Comparison of ENCODE assay signal across 10 cellular contexts in the genomic region with DNA sequence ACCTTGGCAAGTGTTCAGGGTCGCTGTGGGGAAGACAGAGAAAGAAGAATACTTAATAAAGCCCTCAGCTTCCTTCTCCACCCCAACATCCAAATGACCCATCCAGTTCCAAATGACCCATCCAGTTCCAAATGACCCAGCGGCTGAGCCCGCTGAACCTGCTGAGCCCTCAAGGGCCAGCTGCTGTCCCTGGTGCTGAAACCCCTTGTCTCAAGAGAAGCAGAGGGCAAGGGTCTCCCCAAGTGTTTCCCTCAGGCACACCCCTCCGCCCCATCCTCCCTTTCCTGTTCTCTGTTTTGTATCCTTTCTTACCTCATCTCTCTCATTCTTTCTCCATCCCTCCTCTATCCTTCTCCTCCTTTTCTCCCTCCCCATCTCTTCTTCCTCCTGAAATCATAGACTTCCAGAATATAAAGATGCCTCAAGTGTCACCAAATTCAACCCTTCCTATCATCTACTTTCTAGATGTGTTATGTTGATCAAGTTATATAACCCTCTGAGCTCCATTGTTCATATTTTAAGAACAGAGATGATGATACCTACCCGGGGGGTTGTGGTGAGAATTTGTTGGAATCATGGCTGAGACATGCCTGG. TPM values are rescaled to one million over a fixed set of nuclear protein-coding genes. Genes with fewer than 3 reads are reported as not detected.
DNase-seq lines count a peak whose midpoint lies in the region; ATAC-seq, FAIRE-seq and TF ChIP-seq lines count a peak whose summit lies in the region.
"Had no signal": no experiment of that assay in that cellular context is flagged by ENCODE, and none has a peak within 500 bp of the region (broad histone marks: within the 10 kb centered on the region; RNA-seq: fewer than 3 reads in every experiment).

No MANE protein-coding gene starts in this region.

- no peaks in the 10 kb centered on the region for H3K4me1 ChIP-seq in K562 (replicated peaks in 1 of 2; ENCODE audit: control insufficient read depth in 2 of 2, insufficient read depth in 2 of 2, low read length in 2 of 2)
- H3K4me1 ChIP-seq in esophagus squamous epithelium: no peaks in the 10 kb centered on the region

- FAIRE-seq in K562 (lab: Jason Lieb, UNC): no peak

- H3K27me3 ChIP-seq in K562 (ENCODE audit: control insufficient read depth in 2 of 2, insufficient read depth in 2 of 2, low read length in 2 of 2) (peaks cover 1 to 25% of the 10 kb centered on the region in 2 experiments; a peak in 2 of 5 replicates), esophagus squamous epithelium (peaks cover 0 to 88% (median 0%) of the 10 kb centered on the region in 4 donors)

- H3K27me3 Mint-ChIP-seq in activated CD4-positive, alpha-beta T cell treated with anti-CD3 and anti-CD28 coated beads, Interleukin-2, amount 10 ng/mL, durations not matched to agents 24 days and 14 days: peaks cover 9% of the 10 kb centered on the region

- WGBS in K562 (ENCODE audit: insufficient coverage, low coverage, missing lambda C conversion rate): 0% methylated on average over 5 of the region's 5 CpGs
- WGBS in esophagus squamous epithelium, 2 donors: 38 to 39% methylated on average over 5 of the region's 5 CpGs

- H3K9me1 ChIP-seq in K562 (ENCODE audit: control insufficient read depth, insufficient read depth, low read length): peaks cover 3% of the 10 kb centered on the region

- no peak for TF ChIP-seq RAD21 in K562 (CRISPR knock-in tag; conservative IDR thresholded peaks at IDR 0.05 in 1 of 2, IDR thresholded peaks at IDR 0.05 in 1 of 2)

- H3K4me3 Mint-ChIP-seq in activated CD4-positive, alpha-beta T cell treated with anti-CD3 and anti-CD28 coated beads, Interleukin-2, amount 10 ng/mL, durations not matched to agents 24 days and 14 days: no peak overlapping the region

- ATAC-seq in K562: no peak

- no peak overlapping the region for H3K27ac Mint-ChIP-seq in activated CD4-positive, alpha-beta T cell treated with anti-CD3 and anti-CD28 coated beads, Interleukin-2, amount 10 ng/mL, durations not matched to agents 24 days and 14 days

- H3K27ac ChIP-seq in K562 (ENCODE audit: extremely low read depth, low read depth, low read length): no peak overlapping the region
- H3K27ac ChIP-seq in esophagus squamous epithelium: no peak overlapping the region

- H3K9me3 ChIP-seq in K562 (replicated peaks; ENCODE audit: control insufficient read depth, insufficient read depth, low read depth, low read length) (no peaks in the 10 kb centered on the region), esophagus squamous epithelium (no peaks in the 10 kb centered on the region)

- POLR2A ChIA-PET in K562 (lab: Yijun Ruan, JAX): interaction anchor here (0.6 to 1.5 kb wide), 7 partner anchors 9 to 78 kb away, joined by 3 to 4 read pairs (median 3); no protein-coding TSS in a partner anchor

- no peaks in the 10 kb centered on the region for H3K9me3 Mint-ChIP-seq in activated CD4-positive, alpha-beta T cell treated with anti-CD3 and anti-CD28 coated beads, Interleukin-2, amount 10 ng/mL, durations not matched to agents 24 days and 14 days

- CTCF ChIA-PET in K562 (lab: Yijun Ruan, JAX; ENCODE audit: low intra/inter-chr PET ratio): no interaction called here

- in situ Hi-C loops in K562 (cut with MboI): no loop called here

- no peak for TF ChIP-seq CTCF in K562 (IDR thresholded peaks at IDR 0.05 in 2 of 3, conservative IDR thresholded peaks at IDR 0.05 in 1 of 3; ENCODE audit: insufficient read depth in 2 of 3, low read depth in 1 of 3, low read length in 3 of 3)
- no peak for TF ChIP-seq CTCF in esophagus squamous epithelium (IDR thresholded peaks at IDR 0.05)

- H3K9ac ChIP-seq in K562 (ENCODE audit: insufficient read depth in 1 of 2, low read depth in 2 of 2, low read length in 2 of 2): no peak overlapping the region

- no peaks in the 10 kb centered on the region for H3K4me1 Mint-ChIP-seq in activated CD4-positive, alpha-beta T cell treated with anti-CD3 and anti-CD28 coated beads, Interleukin-2, amount 10 ng/mL, durations not matched to agents 24 days and 14 days

- no TSS peak for BruUV-seq in K562 (replicated peaks; lab: Mats Ljungman, UMichigan)

- no peak for TF ChIP-seq EP300 in K562 (IDR thresholded peaks at IDR 0.05; ENCODE audit: low read length)

- no peak overlapping the region for H3K4me3 ChIP-seq in K562
- H3K4me3 ChIP-seq in esophagus squamous epithelium: no peak overlapping the region

- H3K4me2 ChIP-seq in K562 (ENCODE audit: insufficient read depth, low read length): no peak overlapping the region

- peak; percentile 72 for DNase-seq in activated CD4-positive, alpha-beta T cell treated with anti-CD3 and anti-CD28 coated beads, Interleukin-2, amount 10 ng/mL, durations not matched to agents 24 days and 14 days
- no peak for DNase-seq in activated CD4-positive, alpha-beta T cell treated with anti-CD3 and anti-CD28 coated beads for 1 hour
- DNase-seq in KG1 (lab: John Stamatoyannopoulos, UW) (peak; percentile 1), K562 (ENCODE audit: extremely low read depth in 1 of 4, low spot score in 3 of 4) (peak; percentile 42 to 72 (median 63)), myocyte (ENCODE audit: low read depth) (peak; percentile 58), NOMO-1 (lab: John Stamatoyannopoulos, UW; ENCODE audit: unreplicated experiment in 2 of 2) (no peak), NCI-H2227 (lab: John Stamatoyannopoulos, UW; ENCODE audit: unreplicated experiment) (no peak), esophagus squamous epithelium (lab: John Stamatoyannopoulos, UW) (no peak)
- DNase-seq: NCI-H1105 had no signal

- H3K36me3 ChIP-seq in K562 (ENCODE audit: control insufficient read depth, insufficient read depth, low read length) (no peaks in the 10 kb centered on the region), esophagus squamous epithelium (no peaks in the 10 kb centered on the region)

- no peak overlapping the region for H2AFZ ChIP-seq in K562 (ENCODE audit: low read depth, low read length)

- H4K20me1 ChIP-seq in K562 (replicated peaks; ENCODE audit: control insufficient read depth, insufficient read depth, low read length): peaks cover 12% of the 10 kb centered on the region; the same call in 1 of the 2 replicates

- no peaks in the 10 kb centered on the region for H3K36me3 Mint-ChIP-seq in activated CD4-positive, alpha-beta T cell treated with anti-CD3 and anti-CD28 coated beads, Interleukin-2, amount 10 ng/mL, durations not matched to agents 24 days and 14 days (ENCODE audit: low read depth)

- intact Hi-C loops in activated CD4-positive, alpha-beta T cell treated with anti-CD3 and anti-CD28 coated beads, Interleukin-2, amount 10 ng/mL, durations not matched to agents 24 days and 14 days (cut with micrococcal nuclease): no loop called here
- intact Hi-C loops in K562 (cut with micrococcal nuclease): no loop called here
- intact Hi-C loops in esophagus squamous epithelium (cut with DNase I): no loop called here

- H3K79me2 ChIP-seq in K562 (ENCODE audit: control insufficient read depth, insufficient read depth, low read length): no peaks in the 10 kb centered on the region

- no peak for TF ChIP-seq POLR2A in K562 (conservative IDR thresholded peaks at IDR 0.05)
- TF ChIP-seq POLR2A in esophagus squamous epithelium (IDR thresholded peaks at IDR 0.05): no peak

TF ChIP-seq in K562, 482 proteins besides CTCF, POLR2A, EP300 and RAD21 (continues in another document):
- no peak for TF ChIP-seq POLR3G (IDR thresholded peaks at IDR 0.05; ENCODE audit: extremely low read depth, insufficient read length, insufficient replicate concordance)

RNA-seq across cellular contexts. Expression of a gene that starts 29.0 kb away (rescaled TPM):
- total RNA-seq in activated CD4-positive, alpha-beta T cell treated with anti-CD3 and anti-CD28 coated beads, Interleukin-2, amount 10 ng/mL, durations not matched to agents 24 days and 14 days: not detected in 2 replicates
- 0.51 and 0.76 TPM in 2 replicates for total RNA-seq in K562 (2011; cell fraction: chromatin; rRNA removed; ENCODE audit: low replicate concordance)
- not detected in 2 replicates for total RNA-seq in K562 (2011; cell fraction: nucleolus; rRNA removed)
- 0.44 and 0.92 TPM in 2 replicates for total RNA-seq in K562 (2011; cell fraction: nucleoplasm; rRNA removed)
- total RNA-seq in K562 (2014; rRNA removed): not detected in 2 replicates
- total RNA-seq in K562 (2014; rRNA removed; fragmentation: Illumina TruSeq; extraction: Trizol): not detected in 2 replicates
- total RNA-seq in K562 (2015; rRNA removed; fragmentation: Illumina TruSeq; extraction: Trizol): not detected in 2 replicates
- 0.13 TPM in 1 of 2 replicates, not detected in the other for total RNA-seq in K562 (2021)
- polyA plus RNA-seq in K562 (2011; rRNA removed): 0.91 and 1.1 TPM in 2 replicates
- polyA plus RNA-seq in K562 (2011; cell fraction: cytosol; rRNA removed): 0.32 and 0.91 TPM in 2 replicates
- 0.78 and 0.95 TPM in 2 replicates for polyA plus RNA-seq in K562 (2011; cell fraction: nucleus; rRNA removed)
- polyA plus RNA-seq in K562 (2012): 0.14 and 0.17 TPM in 2 replicates
- not detected in 2 replicates for polyA plus RNA-seq in K562 (2014; fragmentation: Illumina TruSeq; extraction: Trizol)
- under 1 TPM; 0.15 to 0.20 TPM for polyA plus RNA-seq in K562 (2014; fragmentation: Nextera tagmentation; extraction: Ambion mirVana)
- 0.08 TPM in 1 of 2 replicates, not detected in the other for polyA plus RNA-seq in K562 (2014; rRNA removed)
- 0.28 and 0.39 TPM in 2 replicates for polyA minus RNA-seq in K562 (2011; rRNA and poly(A)+ RNA removed)
- polyA minus RNA-seq in K562 (2011; cell fraction: cytosol; rRNA and poly(A)+ RNA removed): not detected in 2 replicates
- 0.67 TPM in 1 of 2 replicates, not detected in the other for polyA minus RNA-seq in K562 (2011; cell fraction: nucleus; rRNA and poly(A)+ RNA removed)
- total RNA-seq in myocyte: not detected in 2 replicates
- 0.10 TPM for polyA plus RNA-seq in myocyte (2012)
- total RNA-seq in esophagus squamous epithelium: not detected
- total RNA-seq: mesenteric fat pad had no signal

Comparison
In these comparisons a context has a peak if more than half of its experiments do, and no peak if none do; other contexts are left out.
1. DNase-seq: peak in activated CD4-positive, alpha-beta T cell treated with anti-CD3 and anti-CD28 coated beads, Interleukin-2, amount 10 ng/mL, durations not matched to agents 24 days and 14 days (single experiment), KG1 (single experiment), K562 (4 of 4) and myocyte (single experiment); none in activated CD4-positive, alpha-beta T cell treated with anti-CD3 and anti-CD28 coated beads for 1 hour (single experiment), NOMO-1 (0 of 2), NCI-H2227 (single experiment) and esophagus squamous epithelium (single experiment).